In the genomic region with DNA sequence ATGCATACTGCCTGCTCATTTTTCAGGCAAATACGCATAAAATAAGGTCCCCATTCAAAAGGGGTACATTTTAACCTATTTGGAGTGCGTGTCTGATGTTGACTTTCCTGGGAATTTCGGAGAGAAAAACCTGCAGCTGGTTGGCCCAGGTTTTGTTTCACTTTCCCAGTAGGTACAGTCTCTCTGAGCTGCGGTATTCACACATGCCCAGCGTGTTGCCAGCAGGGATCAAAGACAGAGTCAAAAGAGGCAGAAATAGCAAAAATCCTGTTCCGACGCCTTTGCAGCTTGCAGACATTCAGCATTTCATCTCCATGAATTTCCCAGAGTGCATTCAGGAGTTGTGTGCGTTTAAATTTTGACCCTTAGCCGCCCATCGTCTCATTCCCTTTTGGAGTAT, we compare ENCODE assay signal across 1 cellular context.
TF ChIP-seq lines count a peak whose summit lies in the region.

No MANE protein-coding gene starts in this region.

TF ChIP-seq in GM23338, 12 proteins besides CTCF, POLR2A, EP300 and RAD21 (continued from another document):
- TF ChIP-seq, protein P1, sequence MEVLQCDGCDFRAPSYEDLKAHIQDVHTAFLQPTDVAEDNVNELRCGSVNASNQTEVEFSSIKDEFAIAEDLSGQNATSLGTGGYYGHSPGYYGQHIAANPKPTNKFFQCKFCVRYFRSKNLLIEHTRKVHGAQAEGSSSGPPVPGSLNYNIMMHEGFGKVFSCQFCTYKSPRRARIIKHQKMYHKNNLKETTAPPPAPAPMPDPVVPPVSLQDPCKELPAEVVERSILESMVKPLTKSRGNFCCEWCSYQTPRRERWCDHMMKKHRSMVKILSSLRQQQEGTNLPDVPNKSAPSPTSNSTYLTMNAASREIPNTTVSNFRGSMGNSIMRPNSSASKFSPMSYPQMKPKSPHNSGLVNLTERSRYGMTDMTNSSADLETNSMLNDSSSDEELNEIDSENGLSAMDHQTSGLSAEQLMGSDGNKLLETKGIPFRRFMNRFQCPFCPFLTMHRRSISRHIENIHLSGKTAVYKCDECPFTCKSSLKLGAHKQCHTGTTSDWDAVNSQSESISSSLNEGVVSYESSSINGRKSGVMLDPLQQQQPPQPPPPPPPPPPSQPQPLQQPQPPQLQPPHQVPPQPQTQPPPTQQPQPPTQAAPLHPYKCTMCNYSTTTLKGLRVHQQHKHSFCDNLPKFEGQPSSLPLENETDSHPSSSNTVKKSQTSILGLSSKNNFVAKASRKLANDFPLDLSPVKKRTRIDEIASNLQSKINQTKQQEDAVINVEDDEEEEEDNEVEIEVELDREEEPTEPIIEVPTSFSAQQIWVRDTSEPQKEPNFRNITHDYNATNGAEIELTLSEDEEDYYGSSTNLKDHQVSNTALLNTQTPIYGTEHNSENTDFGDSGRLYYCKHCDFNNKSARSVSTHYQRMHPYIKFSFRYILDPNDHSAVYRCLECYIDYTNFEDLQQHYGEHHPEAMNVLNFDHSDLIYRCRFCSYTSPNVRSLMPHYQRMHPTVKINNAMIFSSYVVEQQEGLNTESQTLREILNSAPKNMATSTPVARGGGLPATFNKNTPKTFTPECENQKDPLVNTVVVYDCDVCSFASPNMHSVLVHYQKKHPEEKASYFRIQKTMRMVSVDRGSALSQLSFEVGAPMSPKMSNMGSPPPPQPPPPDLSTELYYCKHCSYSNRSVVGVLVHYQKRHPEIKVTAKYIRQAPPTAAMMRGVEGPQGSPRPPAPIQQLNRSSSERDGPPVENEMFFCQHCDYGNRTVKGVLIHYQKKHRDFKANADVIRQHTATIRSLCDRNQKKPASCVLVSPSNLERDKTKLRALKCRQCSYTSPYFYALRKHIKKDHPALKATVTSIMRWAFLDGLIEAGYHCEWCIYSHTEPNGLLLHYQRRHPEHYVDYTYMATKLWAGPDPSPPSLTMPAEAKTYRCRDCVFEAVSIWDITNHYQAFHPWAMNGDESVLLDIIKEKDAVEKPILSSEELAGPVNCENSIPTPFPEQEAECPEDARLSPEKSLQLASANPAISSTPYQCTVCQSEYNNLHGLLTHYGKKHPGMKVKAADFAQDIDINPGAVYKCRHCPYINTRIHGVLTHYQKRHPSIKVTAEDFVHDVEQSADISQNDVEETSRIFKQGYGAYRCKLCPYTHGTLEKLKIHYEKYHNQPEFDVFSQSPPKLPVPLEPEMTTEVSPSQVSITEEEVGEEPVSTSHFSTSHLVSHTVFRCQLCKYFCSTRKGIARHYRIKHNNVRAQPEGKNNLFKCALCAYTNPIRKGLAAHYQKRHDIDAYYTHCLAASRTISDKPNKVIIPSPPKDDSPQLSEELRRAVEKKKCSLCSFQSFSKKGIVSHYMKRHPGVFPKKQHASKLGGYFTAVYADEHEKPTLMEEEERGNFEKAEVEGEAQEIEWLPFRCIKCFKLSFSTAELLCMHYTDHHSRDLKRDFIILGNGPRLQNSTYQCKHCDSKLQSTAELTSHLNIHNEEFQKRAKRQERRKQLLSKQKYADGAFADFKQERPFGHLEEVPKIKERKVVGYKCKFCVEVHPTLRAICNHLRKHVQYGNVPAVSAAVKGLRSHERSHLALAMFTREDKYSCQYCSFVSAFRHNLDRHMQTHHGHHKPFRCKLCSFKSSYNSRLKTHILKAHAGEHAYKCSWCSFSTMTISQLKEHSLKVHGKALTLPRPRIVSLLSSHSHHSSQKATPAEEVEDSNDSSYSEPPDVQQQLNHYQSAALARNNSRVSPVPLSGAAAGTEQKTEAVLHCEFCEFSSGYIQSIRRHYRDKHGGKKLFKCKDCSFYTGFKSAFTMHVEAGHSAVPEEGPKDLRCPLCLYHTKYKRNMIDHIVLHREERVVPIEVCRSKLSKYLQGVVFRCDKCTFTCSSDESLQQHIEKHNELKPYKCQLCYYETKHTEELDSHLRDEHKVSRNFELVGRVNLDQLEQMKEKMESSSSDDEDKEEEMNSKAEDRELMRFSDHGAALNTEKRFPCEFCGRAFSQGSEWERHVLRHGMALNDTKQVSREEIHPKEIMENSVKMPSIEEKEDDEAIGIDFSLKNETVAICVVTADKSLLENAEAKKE (CRISPR knock-in tag; IDR thresholded peaks at IDR 0.05), result no peak
- TF ChIP-seq JUNB (IDR thresholded peaks at IDR 0.05; ENCODE audit: unreplicated experiment) (no peak), EZH2 (IDR thresholded peaks at IDR 0.05; ENCODE audit: low read depth, unreplicated experiment) (no peak), NANOG (IDR thresholded peaks at IDR 0.05; ENCODE audit: borderline replicate concordance) (no peak)
- TF ChIP-seq, protein P2, sequence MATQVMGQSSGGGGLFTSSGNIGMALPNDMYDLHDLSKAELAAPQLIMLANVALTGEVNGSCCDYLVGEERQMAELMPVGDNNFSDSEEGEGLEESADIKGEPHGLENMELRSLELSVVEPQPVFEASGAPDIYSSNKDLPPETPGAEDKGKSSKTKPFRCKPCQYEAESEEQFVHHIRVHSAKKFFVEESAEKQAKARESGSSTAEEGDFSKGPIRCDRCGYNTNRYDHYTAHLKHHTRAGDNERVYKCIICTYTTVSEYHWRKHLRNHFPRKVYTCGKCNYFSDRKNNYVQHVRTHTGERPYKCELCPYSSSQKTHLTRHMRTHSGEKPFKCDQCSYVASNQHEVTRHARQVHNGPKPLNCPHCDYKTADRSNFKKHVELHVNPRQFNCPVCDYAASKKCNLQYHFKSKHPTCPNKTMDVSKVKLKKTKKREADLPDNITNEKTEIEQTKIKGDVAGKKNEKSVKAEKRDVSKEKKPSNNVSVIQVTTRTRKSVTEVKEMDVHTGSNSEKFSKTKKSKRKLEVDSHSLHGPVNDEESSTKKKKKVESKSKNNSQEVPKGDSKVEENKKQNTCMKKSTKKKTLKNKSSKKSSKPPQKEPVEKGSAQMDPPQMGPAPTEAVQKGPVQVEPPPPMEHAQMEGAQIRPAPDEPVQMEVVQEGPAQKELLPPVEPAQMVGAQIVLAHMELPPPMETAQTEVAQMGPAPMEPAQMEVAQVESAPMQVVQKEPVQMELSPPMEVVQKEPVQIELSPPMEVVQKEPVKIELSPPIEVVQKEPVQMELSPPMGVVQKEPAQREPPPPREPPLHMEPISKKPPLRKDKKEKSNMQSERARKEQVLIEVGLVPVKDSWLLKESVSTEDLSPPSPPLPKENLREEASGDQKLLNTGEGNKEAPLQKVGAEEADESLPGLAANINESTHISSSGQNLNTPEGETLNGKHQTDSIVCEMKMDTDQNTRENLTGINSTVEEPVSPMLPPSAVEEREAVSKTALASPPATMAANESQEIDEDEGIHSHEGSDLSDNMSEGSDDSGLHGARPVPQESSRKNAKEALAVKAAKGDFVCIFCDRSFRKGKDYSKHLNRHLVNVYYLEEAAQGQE (IDR thresholded peaks at IDR 0.05; ENCODE audit: unreplicated experiment), result no peak
